Comparison of ENCODE assay signal across 8 cellular contexts in the genomic region with DNA sequence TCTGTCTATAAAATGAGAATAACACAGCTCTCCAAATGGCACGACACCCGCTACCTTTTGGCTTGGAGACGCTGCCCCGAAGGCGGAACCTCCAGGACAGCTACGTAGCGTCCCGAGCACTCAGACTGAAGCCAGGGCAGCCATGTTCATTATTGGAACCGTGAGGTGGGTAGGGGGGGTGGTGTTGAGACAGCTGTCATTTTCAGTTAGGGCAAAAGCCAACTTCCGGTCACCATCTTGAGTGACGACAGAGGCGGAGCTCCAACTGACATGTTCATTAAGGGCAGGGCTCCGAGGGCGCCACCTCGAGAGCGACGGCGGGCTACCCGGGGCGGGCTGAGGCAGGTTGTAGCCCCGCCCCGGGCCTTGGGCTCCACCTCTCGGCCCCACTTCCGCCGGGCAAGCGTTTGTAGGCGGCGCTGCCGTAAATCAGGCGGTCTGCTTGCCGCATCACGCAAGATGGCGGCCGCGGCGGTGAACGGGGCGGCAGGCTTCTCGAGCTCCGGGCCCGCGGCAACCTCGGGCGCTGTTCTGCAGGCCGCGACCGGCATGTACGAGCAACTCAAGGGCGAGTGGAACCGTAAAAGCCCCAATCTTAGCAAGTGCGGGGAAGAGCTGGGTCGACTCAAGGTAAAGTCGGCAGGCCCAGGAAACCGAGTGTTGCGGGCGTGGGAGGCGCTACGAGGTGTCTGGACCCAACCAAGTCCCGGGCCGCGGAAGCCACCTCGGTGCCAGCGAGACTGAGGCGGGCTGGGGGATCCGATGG. TPM values are rescaled to one million over a fixed set of nuclear protein-coding genes. Genes with fewer than 3 reads are reported as not detected.
A peak's percentile ranks its signal among the peaks of the same experiment; 100 is the strongest.
DNase-seq lines count a peak whose midpoint lies in the region; ATAC-seq and TF ChIP-seq lines count a peak whose summit lies in the region.

Gene PSMD8 (plus strand): TSS at position 240 of the 766 bp plus-strand sequence. CDS start 31 bp downstream, at position 271.

- H3K27me3 Mint-ChIP-seq in IgD-negative memory B cell, result peaks cover 8% of the 10 kb centered on the region

- no peaks in the 10 kb centered on the region for H3K9me3 Mint-ChIP-seq in IgD-negative memory B cell

- peak; percentile 7 for TF ChIP-seq CTCF in epithelial cell of esophagus (IDR thresholded peaks at IDR 0.05; ENCODE audit: insufficient read depth, low read depth, low read length, missing control alignments)

- DNase-seq in DMS153 treated with DMSO at 0.1 percent for 48 hours (lab: John Stamatoyannopoulos, UW; ENCODE audit: unreplicated experiment) (peak; percentile 97), OCI-M2 (lab: John Stamatoyannopoulos, UW; ENCODE audit: unreplicated experiment) (peak; percentile 99), activated T-cell treated with anti-CD3 and anti-CD28 coated beads for 4 hours (peak; percentile 94), epithelial cell of esophagus (ENCODE audit: low read depth) (peak; percentile 99)
- DNase-seq in stimulated activated CD8-positive, alpha-beta memory T cell treated with anti-CD3 and anti-CD28 coated beads, Interleukin-4, amount 100 ng/mL, for 1 hour (ENCODE audit: low read depth in 2 of 2, low spot score in 1 of 2), result peak; percentile 89 to 97

- H3K27ac Mint-ChIP-seq in IgD-negative memory B cell, result peak within 1 kb of the TSS; percentile 76 to 99 (median 97)

- peak; percentile 93 for ATAC-seq in GM21529 (IDR thresholded peaks at IDR 0.05; ENCODE audit: unreplicated experiment)

- peaks cover 12 to 21% (median 20%) of the 10 kb centered on the region in 3 donors for H3K4me1 Mint-ChIP-seq in IgD-negative memory B cell

- H3K9me3 ChIP-seq in mononuclear cell (ENCODE audit: low read depth, low read length), result no peaks in the 10 kb centered on the region

- peaks cover 25% of the 10 kb centered on the region for H3K4me1 ChIP-seq in mononuclear cell (ENCODE audit: insufficient read depth, low read length)

- H3K27me3 ChIP-seq in mononuclear cell (ENCODE audit: insufficient read depth, low read length), result no peaks in the 10 kb centered on the region

- H3K4me3 ChIP-seq in epithelial cell of esophagus (ENCODE audit: low read length) (peak within 1 kb of the TSS; percentile 93), mononuclear cell (ENCODE audit: low read length) (peak within 1 kb of the TSS; percentile 91)

- H3K36me3 Mint-ChIP-seq in IgD-negative memory B cell, result peaks cover 8% of the 10 kb centered on the region

- H3K4me3 Mint-ChIP-seq in IgD-negative memory B cell, result peak within 1 kb of the TSS; percentile 99

RNA-seq across cellular contexts. Expression of gene PSMD8, which starts in this region (rescaled TPM):
- 191 TPM for polyA plus RNA-seq in IgD-negative memory B cell
- 88.1 TPM for total RNA-seq in mononuclear cell

Comparison
In these comparisons a context has a peak if more than half of its experiments do, and no peak if none do; other contexts are left out.
1. Peak in every context shown above with its lines: DNase-seq, ATAC-seq and H3K4me3 ChIP-seq.